13 cellular contexts compared by ENCODE assay signal in the genomic region with DNA sequence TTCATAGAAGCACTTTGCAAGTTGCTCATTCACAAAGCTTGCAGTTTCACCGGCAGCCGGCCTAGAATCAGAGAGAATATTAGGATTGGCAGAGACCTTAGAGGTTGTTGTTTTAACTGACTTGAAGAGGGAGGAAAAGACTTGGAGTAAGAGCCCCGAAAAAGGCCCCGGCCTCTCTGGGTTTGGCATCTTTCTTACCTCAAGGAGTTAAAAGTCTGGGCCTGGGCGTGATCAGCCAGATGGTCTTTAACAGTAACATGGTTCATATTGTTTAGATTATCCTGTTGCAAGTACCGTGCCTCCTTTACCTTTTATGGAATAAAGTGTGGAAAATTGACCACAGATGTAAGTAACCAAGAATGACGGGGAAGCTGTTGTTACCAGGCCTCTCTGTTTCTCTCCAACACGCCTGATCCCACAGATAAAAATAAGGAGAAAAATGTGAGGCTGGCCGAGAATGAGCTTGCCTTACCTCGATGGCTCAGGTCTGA. TPM values are rescaled to one million over a fixed set of nuclear protein-coding genes. Genes with fewer than 3 reads are reported as not detected.
DNase-seq lines count a peak whose midpoint lies in the region; ATAC-seq, FAIRE-seq and TF ChIP-seq lines count a peak whose summit lies in the region.
"Had no signal": no experiment of that assay in that cellular context is flagged by ENCODE, and none has a peak within 500 bp of the region (broad histone marks: within the 10 kb centered on the region; RNA-seq: fewer than 3 reads in every experiment).

No MANE protein-coding gene starts in this region.

- H3K27me3 ChIP-seq in A673 (replicated peaks; ENCODE audit: insufficient read depth, low read depth, low read length, poor library complexity) (no peaks in the 10 kb centered on the region), esophagus (ENCODE audit: control insufficient read depth in 1 of 2, insufficient read depth in 2 of 2, low read length in 2 of 2) (no peaks in the 10 kb centered on the region)
- H3K27me3 ChIP-seq: BE2C had no signal

- no peaks in the 10 kb centered on the region for H3K36me3 Mint-ChIP-seq in effector memory CD8-positive, alpha-beta T cell (ENCODE audit: insufficient read depth)

- CTCF ChIA-PET in A673 (lab: Charles Lee) = no interaction called here

- H3K36me3 ChIP-seq in A673 (ENCODE audit: insufficient read depth, low read length, poor library complexity, severe bottlenecking) (no peaks in the 10 kb centered on the region), esophagus (ENCODE audit: control insufficient read depth in 2 of 2, insufficient read depth in 2 of 2, low read length in 1 of 2) (no peaks in the 10 kb centered on the region)
- H3K36me3 ChIP-seq: BE2C had no signal

- H3K9me3 ChIP-seq in A673 (ENCODE audit: low read depth, low read length, poor library complexity, severe bottlenecking) = no peaks in the 10 kb centered on the region
- H3K9me3 ChIP-seq in esophagus (ENCODE audit: control insufficient read depth in 2 of 2, insufficient read depth in 1 of 2, low read depth in 1 of 2, low read length in 1 of 2) = no peaks in the 10 kb centered on the region
- H3K9me3 ChIP-seq: BE2C had no signal

- H3K9me3 Mint-ChIP-seq in effector memory CD8-positive, alpha-beta T cell = no peaks in the 10 kb centered on the region
- H3K9me3 Mint-ChIP-seq: central memory CD8-positive, alpha-beta T cell had no signal

- H3K4me3 ChIP-seq in A673 (ENCODE audit: low read depth, low read length, poor library complexity, severe bottlenecking) = no peak overlapping the region
- H3K4me3 ChIP-seq in esophagus (ENCODE audit: low read depth in 1 of 2, low read length in 2 of 2) = no peak overlapping the region

- DNase-seq in A673 (ENCODE audit: low spot score) (no peak), NCI-H524 (lab: John Stamatoyannopoulos, UW) (peak; percentile 51 to 84), non-pigmented ciliary epithelial cell (ENCODE audit: low read depth) (peak; percentile 68), activated gamma-delta T cell (lab: John Stamatoyannopoulos, UW) (no peak), H54 (ENCODE audit: insufficient read length, low spot score) (no peak)
- no peak for DNase-seq in effector memory CD8-positive, alpha-beta T cell
- DNase-seq: BE2C, Karpas-422, NCI-H446 treated with DMSO at 0.1 percent for 48 hours had no signal

- no peak overlapping the region for H3K4me3 Mint-ChIP-seq in effector memory CD8-positive, alpha-beta T cell
- H3K4me3 Mint-ChIP-seq: central memory CD8-positive, alpha-beta T cell had no signal

- BruUV-seq in A673 (replicated peaks; lab: Mats Ljungman, UMichigan) = no TSS peak

- ATAC-seq in GM19324 (IDR thresholded peaks at IDR 0.05; ENCODE audit: low FRiP score, unreplicated experiment) = no peak
- ATAC-seq in effector memory CD8-positive, alpha-beta T cell (replicated peaks) = no peak

- H3K4me1 Mint-ChIP-seq in effector memory CD8-positive, alpha-beta T cell (ENCODE audit: low read depth in 2 of 2) = no peaks in the 10 kb centered on the region
- H3K4me1 Mint-ChIP-seq: central memory CD8-positive, alpha-beta T cell had no signal

- peaks cover 21% of the 10 kb centered on the region for H3K4me1 ChIP-seq in A673 (ENCODE audit: insufficient read depth, low read length, poor library complexity, severe bottlenecking)
- H3K4me1 ChIP-seq in esophagus (ENCODE audit: control insufficient read depth in 2 of 2, insufficient read depth in 2 of 2, low read length in 1 of 2) = peaks cover 6% of the 10 kb centered on the region in 2 donors
- H3K4me1 ChIP-seq: BE2C had no signal

- TF ChIP-seq POLR2A in H54 (IDR thresholded peaks at IDR 0.05; ENCODE audit: low read depth, low read length) = no peak

- FAIRE-seq in H54 (lab: Jason Lieb, UNC) = no peak

- H3K27ac Mint-ChIP-seq in effector memory CD8-positive, alpha-beta T cell = no peak overlapping the region
- H3K27ac Mint-ChIP-seq: progenitor cell of endocrine pancreas had no signal

- 55 to 61% methylated on average over 10 of the region's 10 CpGs for WGBS in esophagus, 2 donors

- intact Hi-C loops in A673 (cut with micrococcal nuclease; ENCODE audit: unreplicated experiment) = no loop called here

- no peak for TF ChIP-seq CTCF in A673 (conservative IDR thresholded peaks at IDR 0.05; ENCODE audit: low read depth, low read length)

- H3K27ac ChIP-seq in A673 (ENCODE audit: low read depth, low read length, poor library complexity, severe bottlenecking) = peak overlapping the region; percentile 76
- peak overlapping the region; percentile 60 to 72 for H3K27ac ChIP-seq in esophagus (ENCODE audit: low read depth in 2 of 2, low read length in 1 of 2)

- POLR2A ChIA-PET in A673 (lab: Charles Lee; ENCODE audit: low non-redundant PET) = interaction anchor here (0.7 kb wide), 1 partner anchor 953 kb away, joined by 4 read pairs; no protein-coding TSS in a partner anchor

- peaks cover 24% of the 10 kb centered on the region in 2 donors for H3K27me3 Mint-ChIP-seq in effector memory CD8-positive, alpha-beta T cell
- H3K27me3 Mint-ChIP-seq: progenitor cell of endocrine pancreas had no signal

RNA-seq across cellular contexts. Expression of a gene that starts 56.2 kb away (rescaled TPM):
- 15.2 and 17.4 TPM in 2 replicates for total RNA-seq in A673 (2021)
- polyA plus RNA-seq in esophagus = 10 to 100 TPM in 1 of 2 donors, 1 to 10 TPM in 1; 8.2 to 18.3 TPM

Comparison
In these comparisons a context has a peak if more than half of its experiments do, and no peak if none do; other contexts are left out.
1. DNase-seq: peak in NCI-H524 (2 of 2) and non-pigmented ciliary epithelial cell (single experiment); none in A673 (single experiment), effector memory CD8-positive, alpha-beta T cell (0 of 3), activated gamma-delta T cell (single experiment) and H54 (single experiment).